Comparison of ENCODE assay signal across 8 cellular contexts in genomic region chr4:73729534-73730165, GRCh38. TPM values are rescaled to one million over a fixed set of nuclear protein-coding genes. Genes with fewer than 3 reads are reported as not detected.
DNase-seq lines count a peak whose midpoint lies in the region; ATAC-seq, FAIRE-seq and TF ChIP-seq lines count a peak whose summit lies in the region.

No MANE protein-coding gene starts in this region.

- no peak overlapping the region for H3K4me3 Mint-ChIP-seq in stimulated activated naive B cell treated with anti-CD40 and anti-IgM and Interleukin-4, amounts not matched to agents 10 μg/mL and 1 μg/mL and 100 μg/mL, for 72 hours
- H3K4me3 Mint-ChIP-seq in natural killer cell = no peak overlapping the region

- H3K4me2 ChIP-seq in K562 (ENCODE audit: insufficient read depth, low read length) = no peak overlapping the region

- in situ Hi-C loops in Caki2 (cut with HindIII; ENCODE audit: low pct_unique_long_range_greater_than_20kb, low sequenced_read_pairs) = no loop called here
- in situ Hi-C loops in K562 (cut with MboI) = loop anchor here (10.0 kb wide), 1 partner anchor 305 kb away; the partner anchor contains the start of gene CXCL3

- TF ChIP-seq CTCF in K562 (IDR thresholded peaks at IDR 0.05 in 2 of 3, conservative IDR thresholded peaks at IDR 0.05 in 1 of 3; ENCODE audit: insufficient read depth in 2 of 3, low read depth in 1 of 3, low read length in 3 of 3) (peak; percentile 70 to 85 (median 80)), natural killer cell (IDR thresholded peaks at IDR 0.05) (no peak)

- WGBS in K562 (ENCODE audit: insufficient coverage, low coverage, missing lambda C conversion rate) = 21% methylated on average over 3 of the region's 3 CpGs

- no peak for TF ChIP-seq EP300 in K562 (IDR thresholded peaks at IDR 0.05; ENCODE audit: low read length)

- H3K79me2 ChIP-seq in K562 (ENCODE audit: control insufficient read depth, insufficient read depth, low read length) = no peaks in the 10 kb centered on the region

- peak; percentile 72 to 79 for TF ChIP-seq RAD21 in K562 (CRISPR knock-in tag; conservative IDR thresholded peaks at IDR 0.05 in 1 of 2, IDR thresholded peaks at IDR 0.05 in 1 of 2)

- H3K9me1 ChIP-seq in K562 (ENCODE audit: control insufficient read depth, insufficient read depth, low read length) = no peaks in the 10 kb centered on the region

- no peak overlapping the region for H3K4me3 ChIP-seq in K562

- peak; percentile 92 for FAIRE-seq in GM19239 (lab: Jason Lieb, UNC)
- peak; percentile 88 for FAIRE-seq in K562 (lab: Jason Lieb, UNC)

- TF ChIP-seq POLR2A in K562 (conservative IDR thresholded peaks at IDR 0.05) = no peak

- H3K9me3 Mint-ChIP-seq in stimulated activated naive B cell treated with anti-CD40 and anti-IgM and Interleukin-4, amounts not matched to agents 10 μg/mL and 1 μg/mL and 100 μg/mL, for 72 hours = no peaks in the 10 kb centered on the region
- H3K9me3 Mint-ChIP-seq in natural killer cell = peaks cover 2 to 10% of the 10 kb centered on the region in 2 donors

- POLR2A ChIA-PET in K562 (lab: Yijun Ruan, JAX) = interaction anchor here (1.6 kb wide), 1 partner anchor 9 kb away, joined by 4 read pairs; no protein-coding TSS in a partner anchor

- no peaks in the 10 kb centered on the region for H4K20me1 ChIP-seq in K562 (replicated peaks; ENCODE audit: control insufficient read depth, insufficient read depth, low read length)

- no peaks in the 10 kb centered on the region for H3K9me3 ChIP-seq in K562 (replicated peaks; ENCODE audit: control insufficient read depth, insufficient read depth, low read depth, low read length)

- H3K36me3 Mint-ChIP-seq in stimulated activated naive B cell treated with anti-CD40 and anti-IgM and Interleukin-4, amounts not matched to agents 10 μg/mL and 1 μg/mL and 100 μg/mL, for 72 hours = no peaks in the 10 kb centered on the region
- H3K36me3 Mint-ChIP-seq in natural killer cell = no peaks in the 10 kb centered on the region

- H3K27me3 ChIP-seq in K562 (ENCODE audit: control insufficient read depth in 2 of 2, insufficient read depth in 2 of 2, low read length in 2 of 2) = no peaks in the 10 kb centered on the region

- BruUV-seq in K562 (replicated peaks; lab: Mats Ljungman, UMichigan) = no TSS peak

- intact Hi-C loops in K562 (cut with micrococcal nuclease) (loop anchor here (1.0 to 10.0 kb wide), 5 partner anchors 67 to 403 kb away; partner anchors contain the start of gene CXCL3), natural killer cell (cut with micrococcal nuclease) (no loop called here)

- CTCF ChIA-PET in K562 (lab: Yijun Ruan, JAX; ENCODE audit: low intra/inter-chr PET ratio) = interaction anchor here (0.6 to 1.8 kb wide), 2 partner anchors 77 to 405 kb away, joined by 3 to 9 read pairs; no protein-coding TSS in a partner anchor

- H3K4me1 ChIP-seq in K562 (replicated peaks in 1 of 2; ENCODE audit: control insufficient read depth in 2 of 2, insufficient read depth in 2 of 2, low read length in 2 of 2) = peaks cover 0 to 25% of the 10 kb centered on the region in 2 experiments; a peak in 4 of 5 replicates

- peak; percentile 61 for ATAC-seq in HG03432 (IDR thresholded peaks at IDR 0.05; ENCODE audit: unreplicated experiment)
- ATAC-seq in K562 = peak; percentile 95
- peak; percentile 67 to 76 for ATAC-seq in stimulated activated naive B cell treated with anti-CD40 and anti-IgM and Interleukin-4, amounts not matched to agents 10 μg/mL and 1 μg/mL and 100 μg/mL, for 72 hours (replicated peaks)
- no peak for ATAC-seq in natural killer cell

- peak overlapping the region; percentile 83 for H2AFZ ChIP-seq in K562 (ENCODE audit: low read depth, low read length)

- DNase-seq in Caki2 (ENCODE audit: low read depth) = peak; percentile 57
- no peak for DNase-seq in GM19239 (ENCODE audit: insufficient read length, low spot score)
- DNase-seq in NCI-H748 (lab: John Stamatoyannopoulos, UW; ENCODE audit: unreplicated experiment) = peak; percentile 60
- peak; percentile 50 to 74 (median 62) for DNase-seq in K562 (ENCODE audit: extremely low read depth in 1 of 4, low spot score in 3 of 4)
- peak; percentile 75 for DNase-seq in iPS-NIHi7 (ENCODE audit: extremely low spot score)
- DNase-seq in stimulated activated naive B cell treated with anti-CD40 and anti-IgM and Interleukin-4, amounts not matched to agents 10 μg/mL and 1 μg/mL and 100 μg/mL, for 72 hours = no peak
- no peak for DNase-seq in natural killer cell

- no peak overlapping the region for H3K27ac Mint-ChIP-seq in stimulated activated naive B cell treated with anti-CD40 and anti-IgM and Interleukin-4, amounts not matched to agents 10 μg/mL and 1 μg/mL and 100 μg/mL, for 72 hours
- no peak overlapping the region for H3K27ac Mint-ChIP-seq in natural killer cell

- no peak overlapping the region for H3K27ac ChIP-seq in K562 (ENCODE audit: extremely low read depth, low read depth, low read length)

- no peaks in the 10 kb centered on the region for H3K36me3 ChIP-seq in K562 (ENCODE audit: control insufficient read depth, insufficient read depth, low read length)

- no peak overlapping the region for H3K9ac ChIP-seq in K562 (ENCODE audit: insufficient read depth in 1 of 2, low read depth in 2 of 2, low read length in 2 of 2)

- peaks cover 0 to under 1% of the 10 kb centered on the region in 2 donors for H3K4me1 Mint-ChIP-seq in stimulated activated naive B cell treated with anti-CD40 and anti-IgM and Interleukin-4, amounts not matched to agents 10 μg/mL and 1 μg/mL and 100 μg/mL, for 72 hours
- H3K4me1 Mint-ChIP-seq in natural killer cell = no peaks in the 10 kb centered on the region

- H3K27me3 Mint-ChIP-seq in stimulated activated naive B cell treated with anti-CD40 and anti-IgM and Interleukin-4, amounts not matched to agents 10 μg/mL and 1 μg/mL and 100 μg/mL, for 72 hours = peaks cover 11 to 13% of the 10 kb centered on the region in 2 donors
- H3K27me3 Mint-ChIP-seq in natural killer cell (ENCODE audit: low read depth in 2 of 2) = no peaks in the 10 kb centered on the region

TF ChIP-seq in K562, 482 proteins besides CTCF, POLR2A, EP300 and RAD21 (continues in another document):
- TF ChIP-seq MBD1 (CRISPR knock-in tag; IDR thresholded peaks at IDR 0.05) (no peak), EWSR1 (IDR thresholded peaks at IDR 0.05; ENCODE audit: borderline replicate concordance, low read depth, partially characterized antibody) (no peak), TCF3 (CRISPR knock-in tag; IDR thresholded peaks at IDR 0.05) (no peak), ILK (tag; IDR thresholded peaks at IDR 0.05; ENCODE audit: borderline replicate concordance, low read depth) (no peak), CTCFL (IDR thresholded peaks at IDR 0.05; ENCODE audit: borderline replicate concordance, insufficient read depth, low read depth, low read length, poor library complexity, severe bottlenecking) (peak; percentile 37), DPF2 (IDR thresholded peaks at IDR 0.05) (peak; percentile 22; the same call in 1 of the 2 replicates), TRIM28 (IDR thresholded peaks at IDR 0.05) (no peak), SMAD1 (IDR thresholded peaks at IDR 0.05; ENCODE audit: low read depth, low read length, partially characterized antibody) (no peak)

RNA-seq across cellular contexts. Expression of gene CXCL8, which starts 10.7 kb away (rescaled TPM):
- 7.8 and 7.9 TPM in 2 replicates for total RNA-seq in Caki2 (2014; rRNA removed; shearing (Covaris generic); ENCODE audit: low replicate concordance)
- 5.3 and 6.5 TPM in 2 replicates for total RNA-seq in K562 (2011; cell fraction: chromatin; rRNA removed; ENCODE audit: low replicate concordance)
- 5.8 and 9.7 TPM in 2 replicates for total RNA-seq in K562 (2011; cell fraction: nucleolus; rRNA removed)
- total RNA-seq in K562 (2011; cell fraction: nucleoplasm; rRNA removed) = 6.0 and 11.8 TPM in 2 replicates
- total RNA-seq in K562 (2014; rRNA removed) (1.8 and 2.2 TPM in 2 replicates), K562 (2014; rRNA removed; fragmentation: Illumina TruSeq; extraction: Trizol) (4.8 and 6.2 TPM in 2 replicates), K562 (2015; rRNA removed; fragmentation: Illumina TruSeq; extraction: Trizol) (1.0 and 1.6 TPM in 2 replicates), K562 (2021) (3.2 and 3.3 TPM in 2 replicates), natural killer cell (100 to 1,000 TPM in 1 of 3 donors, 10 to 100 TPM in 2; 59.5 to 460 (median 81.1) TPM)
- polyA plus RNA-seq in K562 (2011; rRNA removed) (3.4 and 7.7 TPM in 2 replicates), K562 (2014; fragmentation: Illumina TruSeq; extraction: Trizol) (2.9 and 3.3 TPM in 2 replicates), K562 (2014; fragmentation: Nextera tagmentation; extraction: Ambion mirVana) (1 to 10 TPM; 5.8 to 6.9 TPM), K562 (2014; rRNA removed) (2.5 and 2.8 TPM in 2 replicates)
- polyA plus RNA-seq in K562 (2011; cell fraction: cytosol; rRNA removed) = 1.00 and 1.1 TPM in 2 replicates
- polyA plus RNA-seq in K562 (2011; cell fraction: nucleus; rRNA removed) = 6.8 and 9.9 TPM in 2 replicates
- 8.8 and 15.3 TPM in 2 replicates for polyA plus RNA-seq in K562 (2012)
- polyA minus RNA-seq in K562 (2011; rRNA and poly(A)+ RNA removed) = 5.1 and 7.4 TPM in 2 replicates
- polyA minus RNA-seq in K562 (2011; cell fraction: cytosol; rRNA and poly(A)+ RNA removed) = 3.6 and 6.0 TPM in 2 replicates
- 4.9 and 5.5 TPM in 2 replicates for polyA minus RNA-seq in K562 (2011; cell fraction: nucleus; rRNA and poly(A)+ RNA removed)

Comparison
In these comparisons a context has a peak if more than half of its experiments do, and no peak if none do; other contexts are left out.
1. DNase-seq: peak in Caki2 (single experiment), NCI-H748 (single experiment), K562 (4 of 4) and iPS-NIHi7 (single experiment); none in GM19239 (single experiment), stimulated activated naive B cell treated with anti-CD40 and anti-IgM and Interleukin-4, amounts not matched to agents 10 μg/mL and 1 μg/mL and 100 μg/mL, for 72 hours (single experiment) and natural killer cell (single experiment).
2. ATAC-seq: peak in HG03432 (single experiment), K562 (single experiment) and stimulated activated naive B cell treated with anti-CD40 and anti-IgM and Interleukin-4, amounts not matched to agents 10 μg/mL and 1 μg/mL and 100 μg/mL, for 72 hours (2 of 2); none in natural killer cell (0 of 3).